ENCODE assay signal across 11 cellular contexts in the genomic region with DNA sequence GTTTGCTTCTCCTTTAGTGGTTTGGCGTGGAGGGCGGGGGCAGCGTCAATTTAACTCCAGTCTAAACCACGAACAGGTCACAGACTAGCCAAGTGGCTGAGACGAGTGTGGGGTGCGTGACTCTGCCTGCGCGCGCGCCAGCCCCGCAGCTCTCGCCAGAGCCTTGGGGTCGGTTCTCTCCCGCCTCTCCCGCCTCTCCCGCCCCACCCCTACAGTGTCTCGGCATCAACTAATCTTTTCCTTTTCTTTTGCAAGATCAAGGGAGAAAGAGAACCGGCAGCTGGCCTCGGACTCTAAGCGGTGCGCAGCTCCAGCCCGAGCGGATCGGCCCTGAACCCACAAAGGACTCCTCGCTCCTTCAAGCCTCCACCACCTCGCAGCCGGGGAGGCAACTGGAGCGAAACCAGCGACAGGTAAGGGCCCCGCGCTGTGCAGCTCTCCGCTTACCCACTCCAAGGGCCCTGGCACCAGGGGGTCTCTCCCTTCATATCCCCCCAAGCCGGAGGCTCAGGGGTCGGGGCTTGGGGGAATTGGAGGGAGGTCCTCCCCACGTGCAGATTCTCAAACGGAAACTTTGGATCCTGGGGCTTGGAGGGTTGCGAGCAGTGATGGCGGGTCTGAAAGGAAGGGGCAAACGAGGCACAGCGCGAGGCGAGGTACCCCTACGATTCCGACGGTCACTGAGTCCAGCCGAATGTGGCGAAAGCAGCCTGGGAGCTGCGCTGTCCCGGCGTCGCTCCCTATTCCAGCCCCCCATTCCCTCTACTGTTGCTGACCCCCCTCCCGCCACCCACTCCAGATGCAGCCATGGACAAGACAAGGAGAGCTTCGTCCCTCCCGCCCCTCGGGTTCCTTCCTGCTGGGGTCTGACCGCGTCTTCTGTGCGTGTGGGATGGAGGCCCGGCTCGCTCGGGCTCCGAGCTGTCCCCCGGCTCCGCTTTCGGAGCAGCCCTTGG. TPM values are rescaled to one million over a fixed set of nuclear protein-coding genes. Genes with fewer than 3 reads are reported as not detected.
DNase-seq lines count a peak whose midpoint lies in the region; ATAC-seq and TF ChIP-seq lines count a peak whose summit lies in the region.
"Had no signal": no experiment of that assay in that cellular context is flagged by ENCODE, and none has a peak within 500 bp of the region (broad histone marks: within the 10 kb centered on the region; RNA-seq: fewer than 3 reads in every experiment).

No MANE protein-coding gene starts in this region.

- ATAC-seq in SK-N-SH treated with all-trans-retinoic acid at 6 μM for 48 hours (peak; percentile 24; the same call in 2 of the 3 replicates), HG03521 (IDR thresholded peaks at IDR 0.05; ENCODE audit: unreplicated experiment) (no peak), HG03378 (IDR thresholded peaks at IDR 0.05; ENCODE audit: unreplicated experiment) (no peak)
- no peak for ATAC-seq in stimulated activated naive CD8-positive, alpha-beta T cell treated with anti-CD3 and anti-CD28 coated beads, Interleukin-15, Interleukin-2, amounts not matched to agents 100 U/mL and 50 U/mL, for 24 hours
- ATAC-seq in stimulated activated effector memory CD8-positive, alpha-beta T cell treated with anti-CD3 and anti-CD28 coated beads, Interleukin-12 subunit alpha, Interleukin-12 subunit beta, amount 100 ng/mL, for 72 hours = no peak

- H3K4me1 Mint-ChIP-seq in stimulated activated effector memory CD8-positive, alpha-beta T cell treated with anti-CD3 and anti-CD28 coated beads, Interleukin-12 subunit alpha, Interleukin-12 subunit beta, amount 100 ng/mL, for 72 hours = no peaks in the 10 kb centered on the region
- H3K4me1 Mint-ChIP-seq: central memory CD8-positive, alpha-beta T cell had no signal

- H3K79me2 ChIP-seq in parathyroid adenoma = no peaks in the 10 kb centered on the region

- H3K9me3 ChIP-seq in left ventricle myocardium inferior (replicated peaks) (no peaks in the 10 kb centered on the region), parathyroid adenoma (ENCODE audit: control insufficient read depth, low read length) (no peaks in the 10 kb centered on the region)

- H3K36me3 ChIP-seq in left ventricle myocardium inferior = no peaks in the 10 kb centered on the region
- H3K36me3 ChIP-seq in parathyroid adenoma (ENCODE audit: control insufficient read depth, insufficient read depth, low read length) = no peaks in the 10 kb centered on the region

- no peak overlapping the region for H3K4me3 Mint-ChIP-seq in stimulated activated effector memory CD8-positive, alpha-beta T cell treated with anti-CD3 and anti-CD28 coated beads, Interleukin-12 subunit alpha, Interleukin-12 subunit beta, amount 100 ng/mL, for 72 hours
- H3K4me3 Mint-ChIP-seq: central memory CD8-positive, alpha-beta T cell had no signal

- H2AFZ ChIP-seq in parathyroid adenoma = no peak overlapping the region

- H3K9ac ChIP-seq in parathyroid adenoma = no peak overlapping the region

- TF ChIP-seq CTCF in left ventricle myocardium inferior (IDR thresholded peaks at IDR 0.05; ENCODE audit: borderline replicate concordance) (no peak), parathyroid adenoma (IDR thresholded peaks at IDR 0.05) (no peak)

- intact Hi-C loops in left ventricle myocardium inferior (cut with micrococcal nuclease) = no loop called here

- peak overlapping the region; percentile 83 for H3K27ac ChIP-seq in left ventricle myocardium inferior (replicated peaks)
- H3K27ac ChIP-seq in parathyroid adenoma = no peak overlapping the region

- H3K4me1 ChIP-seq in left ventricle myocardium inferior = peaks cover 47% of the 10 kb centered on the region
- H3K4me1 ChIP-seq in parathyroid adenoma = no peaks in the 10 kb centered on the region

- H3K4me3 ChIP-seq in left ventricle myocardium inferior (peak overlapping the region; percentile 74), parathyroid adenoma (ENCODE audit: low read depth, low read length) (no peak overlapping the region)

- H3K27ac Mint-ChIP-seq in stimulated activated effector memory CD8-positive, alpha-beta T cell treated with anti-CD3 and anti-CD28 coated beads, Interleukin-12 subunit alpha, Interleukin-12 subunit beta, amount 100 ng/mL, for 72 hours = no peak overlapping the region

- DNase-seq in EL = peak; percentile 42
- DNase-seq in left ventricle myocardium inferior = peak; percentile 26
- no peak for DNase-seq in stimulated activated naive CD8-positive, alpha-beta T cell treated with anti-CD3 and anti-CD28 coated beads, Interleukin-15, Interleukin-2, amounts not matched to agents 100 U/mL and 50 U/mL, for 24 hours
- DNase-seq in stimulated activated effector memory CD8-positive, alpha-beta T cell treated with anti-CD3 and anti-CD28 coated beads, Interleukin-12 subunit alpha, Interleukin-12 subunit beta, amount 100 ng/mL, for 72 hours (ENCODE audit: low spot score in 2 of 2) = no peak
- DNase-seq: activated CD4-positive, alpha-beta T cell treated with anti-CD3 and anti-CD28 coated beads for 48 hours had no signal

- no peaks in the 10 kb centered on the region for H3K36me3 Mint-ChIP-seq in stimulated activated effector memory CD8-positive, alpha-beta T cell treated with anti-CD3 and anti-CD28 coated beads, Interleukin-12 subunit alpha, Interleukin-12 subunit beta, amount 100 ng/mL, for 72 hours

- H3K4me2 ChIP-seq in parathyroid adenoma (ENCODE audit: low read length) = peak overlapping the region; percentile 49

- H3K27me3 ChIP-seq in left ventricle myocardium inferior (ENCODE audit: low read depth) (peaks cover 36% of the 10 kb centered on the region), parathyroid adenoma (ENCODE audit: control insufficient read depth, insufficient read depth, low read length) (peaks cover 6% of the 10 kb centered on the region)

- no peaks in the 10 kb centered on the region for H3K9me3 Mint-ChIP-seq in stimulated activated effector memory CD8-positive, alpha-beta T cell treated with anti-CD3 and anti-CD28 coated beads, Interleukin-12 subunit alpha, Interleukin-12 subunit beta, amount 100 ng/mL, for 72 hours
- H3K9me3 Mint-ChIP-seq: central memory CD8-positive, alpha-beta T cell had no signal

TF ChIP-seq in SK-N-SH treated with all-trans-retinoic acid at 6 μM for 48 hours, 23 proteins besides CTCF, POLR2A, EP300 and RAD21:
- TF ChIP-seq, protein P1, sequence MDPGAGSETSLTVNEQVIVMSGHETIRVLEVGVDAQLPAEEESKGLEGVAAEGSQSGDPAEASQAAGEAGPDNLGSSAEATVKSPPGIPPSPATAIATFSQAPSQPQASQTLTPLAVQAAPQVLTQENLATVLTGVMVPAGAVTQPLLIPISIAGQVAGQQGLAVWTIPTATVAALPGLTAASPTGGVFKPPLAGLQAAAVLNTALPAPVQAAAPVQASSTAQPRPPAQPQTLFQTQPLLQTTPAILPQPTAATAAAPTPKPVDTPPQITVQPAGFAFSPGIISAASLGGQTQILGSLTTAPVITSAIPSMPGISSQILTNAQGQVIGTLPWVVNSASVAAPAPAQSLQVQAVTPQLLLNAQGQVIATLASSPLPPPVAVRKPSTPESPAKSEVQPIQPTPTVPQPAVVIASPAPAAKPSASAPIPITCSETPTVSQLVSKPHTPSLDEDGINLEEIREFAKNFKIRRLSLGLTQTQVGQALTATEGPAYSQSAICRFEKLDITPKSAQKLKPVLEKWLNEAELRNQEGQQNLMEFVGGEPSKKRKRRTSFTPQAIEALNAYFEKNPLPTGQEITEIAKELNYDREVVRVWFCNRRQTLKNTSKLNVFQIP (CRISPR knock-in tag; IDR thresholded peaks at IDR 0.05; ENCODE audit: borderline replicate concordance, low read depth) = no peak
- TF ChIP-seq ZNF70 (CRISPR knock-in tag; IDR thresholded peaks at IDR 0.05) (no peak), TCF4 (CRISPR knock-in tag; IDR thresholded peaks at IDR 0.05; ENCODE audit: borderline replicate concordance) (no peak), PPARA (CRISPR knock-in tag; IDR thresholded peaks at IDR 0.05; ENCODE audit: borderline replicate concordance) (no peak), ZC3H10 (CRISPR knock-in tag; IDR thresholded peaks at IDR 0.05) (no peak), ZNF8 (CRISPR knock-in tag; IDR thresholded peaks at IDR 0.05) (no peak), TOX (CRISPR knock-in tag; IDR thresholded peaks at IDR 0.05; ENCODE audit: borderline replicate concordance) (no peak), ZNF565 (CRISPR knock-in tag; conservative IDR thresholded peaks at IDR 0.05; ENCODE audit: low read depth) (no peak), ZFP3 (CRISPR knock-in tag; IDR thresholded peaks at IDR 0.05) (no peak), ZFP30 (CRISPR knock-in tag; IDR thresholded peaks at IDR 0.05) (no peak)
- TF ChIP-seq, protein P2, sequence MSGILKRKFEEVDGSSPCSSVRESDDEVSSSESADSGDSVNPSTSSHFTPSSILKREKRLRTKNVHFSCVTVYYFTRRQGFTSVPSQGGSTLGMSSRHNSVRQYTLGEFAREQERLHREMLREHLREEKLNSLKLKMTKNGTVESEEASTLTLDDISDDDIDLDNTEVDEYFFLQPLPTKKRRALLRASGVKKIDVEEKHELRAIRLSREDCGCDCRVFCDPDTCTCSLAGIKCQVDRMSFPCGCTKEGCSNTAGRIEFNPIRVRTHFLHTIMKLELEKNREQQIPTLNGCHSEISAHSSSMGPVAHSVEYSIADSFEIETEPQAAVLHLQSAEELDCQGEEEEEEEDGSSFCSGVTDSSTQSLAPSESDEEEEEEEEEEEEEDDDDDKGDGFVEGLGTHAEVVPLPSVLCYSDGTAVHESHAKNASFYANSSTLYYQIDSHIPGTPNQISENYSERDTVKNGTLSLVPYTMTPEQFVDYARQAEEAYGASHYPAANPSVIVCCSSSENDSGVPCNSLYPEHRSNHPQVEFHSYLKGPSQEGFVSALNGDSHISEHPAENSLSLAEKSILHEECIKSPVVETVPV (CRISPR knock-in tag; IDR thresholded peaks at IDR 0.05) = no peak

RNA-seq across cellular contexts. Expression of gene CHRM2, which starts 0.8 kb away (rescaled TPM):
- total RNA-seq in left ventricle myocardium inferior = 76.2 TPM
- total RNA-seq: mesenteric fat pad had no signal

Comparison
In these comparisons a context has a peak if more than half of its experiments do, and no peak if none do; other contexts are left out.
1. DNase-seq: peak in EL (single experiment) and left ventricle myocardium inferior (single experiment); none in stimulated activated naive CD8-positive, alpha-beta T cell treated with anti-CD3 and anti-CD28 coated beads, Interleukin-15, Interleukin-2, amounts not matched to agents 100 U/mL and 50 U/mL, for 24 hours (single experiment) and stimulated activated effector memory CD8-positive, alpha-beta T cell treated with anti-CD3 and anti-CD28 coated beads, Interleukin-12 subunit alpha, Interleukin-12 subunit beta, amount 100 ng/mL, for 72 hours (0 of 2).